In genomic region chr21:46538262-46538661, GRCh38 we compare ENCODE assay signal across 18 cellular contexts.
DNase-seq lines count a peak whose midpoint lies in the region; ATAC-seq, FAIRE-seq and TF ChIP-seq lines count a peak whose summit lies in the region.
"Had no signal": no experiment of that assay in that cellular context is flagged by ENCODE, and none has a peak within 500 bp of the region (broad histone marks: within the 10 kb centered on the region; RNA-seq: fewer than 3 reads in every experiment).

No MANE protein-coding gene starts in this region.

- peaks cover 91% of the 10 kb centered on the region for H3K36me3 Mint-ChIP-seq in activated T-cell treated with anti-CD3 and anti-CD28 coated beads, Interleukin-2, amount 50 U/mL, for 24 hours (ENCODE audit: low read depth)
- peaks cover 90% of the 10 kb centered on the region for H3K36me3 Mint-ChIP-seq in CD8-positive, alpha-beta T cell

- H3K9me3 ChIP-seq in CD8-positive, alpha-beta T cell (ENCODE audit: low read length): no peaks in the 10 kb centered on the region
- no peaks in the 10 kb centered on the region for H3K9me3 ChIP-seq in sigmoid colon
- H3K9me3 ChIP-seq: A549, BLaER1 had no signal

- H3K4me3 Mint-ChIP-seq in activated T-cell treated with anti-CD3 and anti-CD28 coated beads, Interleukin-2, amount 50 U/mL, for 24 hours: no peak overlapping the region
- no peak overlapping the region for H3K4me3 Mint-ChIP-seq in CD8-positive, alpha-beta T cell
- H3K4me3 Mint-ChIP-seq: HFFc6 had no signal

- TF ChIP-seq POLR2A in sigmoid colon (IDR thresholded peaks at IDR 0.05) (no peak), GM12892 (IDR thresholded peaks at IDR 0.05; ENCODE audit: low read depth, low read length) (no peak)

- WGBS in sigmoid colon, 2 donors: 95 to 97% methylated on average over 16 of the region's 16 CpGs

- no peak for TF ChIP-seq EP300 in sigmoid colon (IDR thresholded peaks at IDR 0.05)

- intact Hi-C loops in CD8-positive, alpha-beta T cell (cut with DNase I, micrococcal nuclease): no loop called here
- intact Hi-C loops in sigmoid colon (cut with DNase I): no loop called here

- DNase-seq in activated T-cell treated with anti-CD3 and anti-CD28 coated beads, Interleukin-2, amount 50 U/mL, for 24 hours: no peak
- DNase-seq in activated T-cell treated with anti-CD3 and anti-CD28 coated beads for 4 hours (no peak), coronary artery (ENCODE audit: low spot score) (peak; percentile 49), sigmoid colon (peak; percentile 40), GM12892 (ENCODE audit: insufficient read length) (no peak)
- no peak for DNase-seq in CD8-positive, alpha-beta T cell
- DNase-seq: DND-41, HFFc6, NCI-H1417 treated with DMSO at 0.1 percent for 48 hours, NCI-H187 treated with DMSO at 0.1 percent for 48 hours, NCI-H226, NCI-H524, NCI-H82, SHP77 had no signal

- H3K4me1 Mint-ChIP-seq in activated T-cell treated with anti-CD3 and anti-CD28 coated beads, Interleukin-2, amount 50 U/mL, for 24 hours (ENCODE audit: low read depth): peaks cover 26% of the 10 kb centered on the region
- H3K4me1 Mint-ChIP-seq in CD8-positive, alpha-beta T cell (ENCODE audit: low read depth): peaks cover 13% of the 10 kb centered on the region

- no peaks in the 10 kb centered on the region for H3K27me3 ChIP-seq in CD8-positive, alpha-beta T cell (ENCODE audit: insufficient read depth, low read length)
- no peaks in the 10 kb centered on the region for H3K27me3 ChIP-seq in sigmoid colon
- H3K27me3 ChIP-seq: BLaER1 had no signal

- no peak for ATAC-seq in CD8-positive, alpha-beta T cell
- ATAC-seq in HG03108 (IDR thresholded peaks at IDR 0.05; ENCODE audit: unreplicated experiment): no peak
- ATAC-seq: A549, HepG2 had no signal

- TF ChIP-seq CTCF in CD8-positive, alpha-beta T cell (IDR thresholded peaks at IDR 0.05): no peak
- TF ChIP-seq CTCF in coronary artery (IDR thresholded peaks at IDR 0.05): no peak
- no peak for TF ChIP-seq CTCF in sigmoid colon (IDR thresholded peaks at IDR 0.05)

- peaks cover 21% of the 10 kb centered on the region for H3K36me3 ChIP-seq in CD8-positive, alpha-beta T cell (ENCODE audit: insufficient read depth, low read length)
- peaks cover 24 to 96% (median 46%) of the 10 kb centered on the region in 4 donors for H3K36me3 ChIP-seq in sigmoid colon

- H3K4me1 ChIP-seq in CD8-positive, alpha-beta T cell (ENCODE audit: insufficient read depth, low read length): peaks cover 85% of the 10 kb centered on the region
- no peaks in the 10 kb centered on the region for H3K4me1 ChIP-seq in sigmoid colon
- H3K4me1 ChIP-seq: A549, BLaER1 had no signal

- no peak overlapping the region for H3K27ac ChIP-seq in CD8-positive, alpha-beta T cell (ENCODE audit: low read depth, low read length)
- H3K27ac ChIP-seq in coronary artery: no peak overlapping the region
- H3K27ac ChIP-seq in sigmoid colon: no peak overlapping the region
- H3K27ac ChIP-seq: A549, BLaER1 had no signal

- H3K27ac Mint-ChIP-seq in activated T-cell treated with anti-CD3 and anti-CD28 coated beads, Interleukin-2, amount 50 U/mL, for 24 hours: peak overlapping the region; percentile 55
- peak overlapping the region; percentile 14 for H3K27ac Mint-ChIP-seq in CD8-positive, alpha-beta T cell
- H3K27ac Mint-ChIP-seq: HFFc6 had no signal

- POLR2A ChIA-PET in CD8-positive, alpha-beta T cell (lab: Charles Lee): interaction anchor here (0.9 to 1.0 kb wide), 2 partner anchors 98 to 109 kb away, joined by 3 read pairs; no protein-coding TSS in a partner anchor

- FAIRE-seq in GM12892 (lab: Jason Lieb, UNC): no peak
- FAIRE-seq: A549, HepG2 had no signal

- no peaks in the 10 kb centered on the region for H3K27me3 Mint-ChIP-seq in activated T-cell treated with anti-CD3 and anti-CD28 coated beads, Interleukin-2, amount 50 U/mL, for 24 hours
- H3K27me3 Mint-ChIP-seq in CD8-positive, alpha-beta T cell (ENCODE audit: low read depth): no peaks in the 10 kb centered on the region

- CTCF ChIA-PET in CD8-positive, alpha-beta T cell (lab: Charles Lee): interaction anchor here (1.2 kb wide), 1 partner anchor 23 kb away, joined by 3 read pairs; no protein-coding TSS in a partner anchor

- H3K4me3 ChIP-seq in CD8-positive, alpha-beta T cell (ENCODE audit: low read depth, low read length): no peak overlapping the region
- no peak overlapping the region for H3K4me3 ChIP-seq in coronary artery
- no peak overlapping the region for H3K4me3 ChIP-seq in sigmoid colon
- H3K4me3 ChIP-seq: A549, BLaER1 had no signal

- no peaks in the 10 kb centered on the region for H3K9me3 Mint-ChIP-seq in activated T-cell treated with anti-CD3 and anti-CD28 coated beads, Interleukin-2, amount 50 U/mL, for 24 hours
- H3K9me3 Mint-ChIP-seq in CD8-positive, alpha-beta T cell: no peaks in the 10 kb centered on the region
- H3K9me3 Mint-ChIP-seq: HFFc6 had no signal

Comparison
In these comparisons a context has a peak if more than half of its experiments do, and no peak if none do; other contexts are left out.
1. DNase-seq: peak in coronary artery (single experiment) and sigmoid colon (single experiment); none in activated T-cell treated with anti-CD3 and anti-CD28 coated beads, Interleukin-2, amount 50 U/mL, for 24 hours (single experiment), activated T-cell treated with anti-CD3 and anti-CD28 coated beads for 4 hours (single experiment), CD8-positive, alpha-beta T cell (0 of 7) and GM12892 (single experiment).